In the genomic region with DNA sequence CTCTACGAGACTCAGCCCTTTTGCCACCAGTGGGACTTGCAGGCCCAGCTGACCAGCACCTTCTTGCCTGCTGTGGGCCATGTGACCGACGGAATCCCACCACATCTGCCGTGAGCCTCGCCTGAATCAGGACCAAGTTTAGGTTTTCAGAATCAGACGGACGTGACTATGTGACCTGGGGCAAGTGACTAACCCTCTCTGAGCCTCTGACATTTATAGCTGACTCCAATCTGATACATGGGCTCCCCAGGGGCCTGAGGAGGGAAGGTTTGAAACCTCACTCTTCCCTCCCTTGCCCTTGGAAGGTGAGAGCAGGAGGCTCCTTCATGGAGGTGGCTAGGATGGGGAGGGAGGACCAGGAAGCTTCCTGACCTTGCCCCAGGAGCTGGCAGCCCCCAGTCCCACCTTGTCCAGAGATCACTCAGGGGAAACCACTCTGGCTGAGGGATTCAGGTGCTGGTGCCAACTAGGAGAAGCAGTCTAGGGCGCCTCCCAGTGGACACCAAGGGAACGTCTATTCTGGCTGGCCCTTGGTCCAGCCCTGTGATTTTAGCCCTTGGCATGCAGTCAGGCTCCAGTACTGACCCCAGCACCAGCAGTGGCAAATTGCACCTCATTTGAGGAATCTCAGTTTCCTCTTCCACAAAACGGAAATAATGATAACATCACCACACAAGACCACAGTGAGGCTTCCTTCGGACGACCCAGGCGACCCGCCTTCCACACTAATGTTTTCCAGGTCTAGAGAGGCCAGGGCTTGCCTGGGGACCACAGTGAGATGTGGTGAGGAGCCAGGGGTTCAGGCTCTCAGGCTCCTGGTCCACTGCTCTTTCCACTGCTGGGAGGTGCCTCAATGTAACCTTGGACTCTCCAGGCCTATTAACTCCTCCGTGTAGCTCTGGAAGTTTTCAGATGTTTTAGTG, we compare ENCODE assay signal across 8 cellular contexts. TPM values are rescaled to one million over a fixed set of nuclear protein-coding genes. Genes with fewer than 3 reads are reported as not detected.
A peak's percentile ranks its signal among the peaks of the same experiment; 100 is the strongest.
DNase-seq lines count a peak whose midpoint lies in the region; ATAC-seq and TF ChIP-seq lines count a peak whose summit lies in the region.

No MANE protein-coding gene starts in this region.

- peak; percentile 97 for ATAC-seq in left lobe of liver
- ATAC-seq in stimulated activated naive CD8-positive, alpha-beta T cell treated with anti-CD3 and anti-CD28 coated beads, Interleukin-15, Interleukin-2, amounts not matched to agents 100 U/mL and 50 U/mL, for 24 hours = peak; percentile 66
- ATAC-seq in GM18505 (IDR thresholded peaks at IDR 0.05; ENCODE audit: unreplicated experiment) = no peak
- ATAC-seq in HG03159 (IDR thresholded peaks at IDR 0.05; ENCODE audit: unreplicated experiment) = no peak

- H3K4me3 ChIP-seq in LNCaP clone FGC (ENCODE audit: low read depth, low read length) = no peak overlapping the region

- peak; percentile 74 for DNase-seq in EH (ENCODE audit: low read depth)
- DNase-seq in LNCaP clone FGC (ENCODE audit: low read depth) = no peak
- DNase-seq in SK-MEL-5 (ENCODE audit: low read depth, low spot score) = peak; percentile 64
- peak; percentile 72 for DNase-seq in cerebellum (ENCODE audit: low spot score)
- peak; percentile 64 for DNase-seq in left lobe of liver (ENCODE audit: low spot score)
- DNase-seq in stimulated activated naive CD8-positive, alpha-beta T cell treated with anti-CD3 and anti-CD28 coated beads, Interleukin-15, Interleukin-2, amounts not matched to agents 100 U/mL and 50 U/mL, for 24 hours = peak; percentile 60

- in situ Hi-C loops in SK-MEL-5 (cut with HindIII; ENCODE audit: low pct_unique_long_range_greater_than_20kb, low sequenced_read_pairs) = no loop called here

- TF ChIP-seq CTCF in LNCaP clone FGC (IDR thresholded peaks at IDR 0.05; ENCODE audit: control insufficient read depth, extremely low read depth, insufficient read depth) = peak; percentile 91

- no peak for TF ChIP-seq POLR2A in GM18505 (IDR thresholded peaks at IDR 0.05; ENCODE audit: borderline replicate concordance, extremely low read depth, insufficient read depth, insufficient read length)

RNA-seq across cellular contexts. Expression of a gene that starts 47.2 kb away (rescaled TPM):
- total RNA-seq in SK-MEL-5 (2014; rRNA removed; shearing (Covaris generic)) = 0.69 and 2.6 TPM in 2 replicates
- 1.6 and 1.9 TPM in 2 replicates for polyA plus RNA-seq in SK-MEL-5 (2015; cell fraction: cytosol; rRNA removed)
- polyA plus RNA-seq in SK-MEL-5 (2015; cell fraction: nucleus; rRNA removed) = 0.79 and 5.2 TPM in 2 replicates
- total RNA-seq in cerebellum = 25.7 TPM
- 65.6 TPM for total RNA-seq in left lobe of liver

RNA-seq across cellular contexts. Expression of a gene that starts 52.1 kb away (rescaled TPM):
- total RNA-seq in SK-MEL-5 (2014; rRNA removed; shearing (Covaris generic)) = 0.98 and 1.1 TPM in 2 replicates
- polyA plus RNA-seq in SK-MEL-5 (2015; cell fraction: cytosol; rRNA removed) = 3.7 and 3.9 TPM in 2 replicates
- polyA plus RNA-seq in SK-MEL-5 (2015; cell fraction: nucleus; rRNA removed) = 2.8 and 3.4 TPM in 2 replicates
- total RNA-seq in cerebellum (6.8 TPM), left lobe of liver (0.35 TPM)

Comparison
In these comparisons a context has a peak if more than half of its experiments do, and no peak if none do; other contexts are left out.
1. ATAC-seq: peak in left lobe of liver (single experiment) and stimulated activated naive CD8-positive, alpha-beta T cell treated with anti-CD3 and anti-CD28 coated beads, Interleukin-15, Interleukin-2, amounts not matched to agents 100 U/mL and 50 U/mL, for 24 hours (single experiment); none in GM18505 (single experiment) and HG03159 (single experiment).